Comparison of ENCODE assay signal across 1 cellular context in genomic region chr19:35748106-35749020, GRCh38.
TF ChIP-seq lines count a peak whose summit lies in the region.

A gene with protein sequence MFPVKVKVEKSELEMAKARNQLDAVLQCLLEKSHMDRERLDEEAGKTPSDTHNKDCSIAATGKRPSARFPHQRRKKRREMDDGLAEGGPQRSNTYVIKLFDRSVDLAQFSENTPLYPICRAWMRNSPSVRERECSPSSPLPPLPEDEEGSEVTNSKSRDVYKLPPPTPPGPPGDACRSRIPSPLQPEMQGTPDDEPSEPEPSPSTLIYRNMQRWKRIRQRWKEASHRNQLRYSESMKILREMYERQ (plus strand): TSS chr19:35748576. CDS start chr19:35748725, 149 bp downstream.

TF ChIP-seq in HepG2, 621 proteins besides CTCF, POLR2A, EP300 and RAD21 (continued from another document and continues in another):
- 0 out of 2 replicates have a peak, but pooled peaks have one; percentile 3 for TF ChIP-seq TFAP4 (IDR thresholded peaks at IDR 0.05; ENCODE audit: borderline replicate concordance, low read depth)
- no peak for TF ChIP-seq ISX (CRISPR knock-in tag; conservative IDR thresholded peaks at IDR 0.05)
- TF ChIP-seq ZFY (CRISPR knock-in tag; IDR thresholded peaks at IDR 0.05) = peak; percentile 84
- peak; percentile 44; the same call in 1 of the 2 replicates for TF ChIP-seq ZNF543 (CRISPR knock-in tag; IDR thresholded peaks at IDR 0.05)
- TF ChIP-seq RFX5 (IDR thresholded peaks at IDR 0.05; ENCODE audit: low read depth, low read length) = no peak
- no peak; the same call in 1 of the 2 replicates for TF ChIP-seq ZBTB10 (CRISPR knock-in tag; IDR thresholded peaks at IDR 0.05; ENCODE audit: borderline replicate concordance)
- TF ChIP-seq RBM22 (optimal IDR thresholded peaks at IDR 0.05; ENCODE audit: low read length) = no peak
- TF ChIP-seq ARNT (IDR thresholded peaks at IDR 0.05) = no peak
- TF ChIP-seq ZNF441 (CRISPR knock-in tag; IDR thresholded peaks at IDR 0.05; ENCODE audit: borderline replicate concordance) = no peak
- TF ChIP-seq, protein P1, sequence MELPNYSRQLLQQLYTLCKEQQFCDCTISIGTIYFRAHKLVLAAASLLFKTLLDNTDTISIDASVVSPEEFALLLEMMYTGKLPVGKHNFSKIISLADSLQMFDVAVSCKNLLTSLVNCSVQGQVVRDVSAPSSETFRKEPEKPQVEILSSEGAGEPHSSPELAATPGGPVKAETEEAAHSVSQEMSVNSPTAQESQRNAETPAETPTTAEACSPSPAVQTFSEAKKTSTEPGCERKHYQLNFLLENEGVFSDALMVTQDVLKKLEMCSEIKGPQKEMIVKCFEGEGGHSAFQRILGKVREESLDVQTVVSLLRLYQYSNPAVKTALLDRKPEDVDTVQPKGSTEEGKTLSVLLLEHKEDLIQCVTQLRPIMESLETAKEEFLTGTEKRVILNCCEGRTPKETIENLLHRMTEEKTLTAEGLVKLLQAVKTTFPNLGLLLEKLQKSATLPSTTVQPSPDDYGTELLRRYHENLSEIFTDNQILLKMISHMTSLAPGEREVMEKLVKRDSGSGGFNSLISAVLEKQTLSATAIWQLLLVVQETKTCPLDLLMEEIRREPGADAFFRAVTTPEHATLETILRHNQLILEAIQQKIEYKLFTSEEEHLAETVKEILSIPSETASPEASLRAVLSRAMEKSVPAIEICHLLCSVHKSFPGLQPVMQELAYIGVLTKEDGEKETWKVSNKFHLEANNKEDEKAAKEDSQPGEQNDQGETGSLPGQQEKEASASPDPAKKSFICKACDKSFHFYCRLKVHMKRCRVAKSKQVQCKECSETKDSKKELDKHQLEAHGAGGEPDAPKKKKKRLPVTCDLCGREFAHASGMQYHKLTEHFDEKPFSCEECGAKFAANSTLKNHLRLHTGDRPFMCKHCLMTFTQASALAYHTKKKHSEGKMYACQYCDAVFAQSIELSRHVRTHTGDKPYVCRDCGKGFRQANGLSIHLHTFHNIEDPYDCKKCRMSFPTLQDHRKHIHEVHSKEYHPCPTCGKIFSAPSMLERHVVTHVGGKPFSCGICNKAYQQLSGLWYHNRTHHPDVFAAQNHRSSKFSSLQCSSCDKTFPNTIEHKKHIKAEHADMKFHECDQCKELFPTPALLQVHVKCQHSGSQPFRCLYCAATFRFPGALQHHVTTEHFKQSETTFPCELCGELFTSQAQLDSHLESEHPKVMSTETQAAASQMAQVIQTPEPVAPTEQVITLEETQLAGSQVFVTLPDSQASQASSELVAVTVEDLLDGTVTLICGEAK (IDR thresholded peaks at IDR 0.05) = peak; percentile 17; the same call in 1 of the 2 replicates
- TF ChIP-seq, protein P1 (CRISPR knock-in tag; IDR thresholded peaks at IDR 0.05) = peak; percentile 51; the same call in 1 of the 2 replicates
- peak; percentile 90 for TF ChIP-seq SAP130 (CRISPR knock-in tag; IDR thresholded peaks at IDR 0.05; ENCODE audit: low read depth)
- no peak for TF ChIP-seq GTF2F1 (IDR thresholded peaks at IDR 0.05; ENCODE audit: low read length)
- TF ChIP-seq ZNF878 (CRISPR knock-in tag; IDR thresholded peaks at IDR 0.05) = no peak
- TF ChIP-seq FOXP4 (CRISPR knock-in tag; IDR thresholded peaks at IDR 0.05) = no peak
- 0 out of 2 replicates have a peak, but pooled peaks have one; percentile 46 for TF ChIP-seq SNAPC5 (CRISPR knock-in tag; IDR thresholded peaks at IDR 0.05; ENCODE audit: borderline replicate concordance)
- TF ChIP-seq TMF1 (CRISPR knock-in tag; IDR thresholded peaks at IDR 0.05; ENCODE audit: low read depth) = no peak
- TF ChIP-seq ZNF605 (CRISPR knock-in tag; IDR thresholded peaks at IDR 0.05) = no peak
- no peak for TF ChIP-seq U2AF2 (IDR thresholded peaks at IDR 0.05; ENCODE audit: low read depth, low read length)
- no peak for TF ChIP-seq ZNF337 (CRISPR knock-in tag; IDR thresholded peaks at IDR 0.05; ENCODE audit: borderline replicate concordance, low read depth)
- no peak for TF ChIP-seq PREB (CRISPR knock-in tag; IDR thresholded peaks at IDR 0.05)
- TF ChIP-seq, protein P2, sequence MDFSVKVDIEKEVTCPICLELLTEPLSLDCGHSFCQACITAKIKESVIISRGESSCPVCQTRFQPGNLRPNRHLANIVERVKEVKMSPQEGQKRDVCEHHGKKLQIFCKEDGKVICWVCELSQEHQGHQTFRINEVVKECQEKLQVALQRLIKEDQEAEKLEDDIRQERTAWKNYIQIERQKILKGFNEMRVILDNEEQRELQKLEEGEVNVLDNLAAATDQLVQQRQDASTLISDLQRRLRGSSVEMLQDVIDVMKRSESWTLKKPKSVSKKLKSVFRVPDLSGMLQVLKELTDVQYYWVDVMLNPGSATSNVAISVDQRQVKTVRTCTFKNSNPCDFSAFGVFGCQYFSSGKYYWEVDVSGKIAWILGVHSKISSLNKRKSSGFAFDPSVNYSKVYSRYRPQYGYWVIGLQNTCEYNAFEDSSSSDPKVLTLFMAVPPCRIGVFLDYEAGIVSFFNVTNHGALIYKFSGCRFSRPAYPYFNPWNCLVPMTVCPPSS (IDR thresholded peaks at IDR 0.05) = no peak
- peak; percentile 25; the same call in 1 of the 2 replicates for TF ChIP-seq ARNT2 (CRISPR knock-in tag; IDR thresholded peaks at IDR 0.05; ENCODE audit: low read depth)
- TF ChIP-seq PAWR (CRISPR knock-in tag; IDR thresholded peaks at IDR 0.05; ENCODE audit: borderline replicate concordance) = no peak
- TF ChIP-seq SYNCRIP (IDR thresholded peaks at IDR 0.05; ENCODE audit: insufficient read depth, low read depth, low read length) = no peak
- TF ChIP-seq, protein P3, sequence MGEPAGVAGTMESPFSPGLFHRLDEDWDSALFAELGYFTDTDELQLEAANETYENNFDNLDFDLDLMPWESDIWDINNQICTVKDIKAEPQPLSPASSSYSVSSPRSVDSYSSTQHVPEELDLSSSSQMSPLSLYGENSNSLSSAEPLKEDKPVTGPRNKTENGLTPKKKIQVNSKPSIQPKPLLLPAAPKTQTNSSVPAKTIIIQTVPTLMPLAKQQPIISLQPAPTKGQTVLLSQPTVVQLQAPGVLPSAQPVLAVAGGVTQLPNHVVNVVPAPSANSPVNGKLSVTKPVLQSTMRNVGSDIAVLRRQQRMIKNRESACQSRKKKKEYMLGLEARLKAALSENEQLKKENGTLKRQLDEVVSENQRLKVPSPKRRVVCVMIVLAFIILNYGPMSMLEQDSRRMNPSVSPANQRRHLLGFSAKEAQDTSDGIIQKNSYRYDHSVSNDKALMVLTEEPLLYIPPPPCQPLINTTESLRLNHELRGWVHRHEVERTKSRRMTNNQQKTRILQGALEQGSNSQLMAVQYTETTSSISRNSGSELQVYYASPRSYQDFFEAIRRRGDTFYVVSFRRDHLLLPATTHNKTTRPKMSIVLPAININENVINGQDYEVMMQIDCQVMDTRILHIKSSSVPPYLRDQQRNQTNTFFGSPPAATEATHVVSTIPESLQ (CRISPR knock-in tag; conservative IDR thresholded peaks at IDR 0.05) = no peak
- 0 out of 2 replicates have a peak, but pooled peaks have one; percentile 39 for TF ChIP-seq ARID5B (CRISPR knock-in tag; IDR thresholded peaks at IDR 0.05)
